ENCODE assay signal across 21 cellular contexts in genomic region chr14:50381823-50382287, GRCh38. TPM values are rescaled to one million over a fixed set of nuclear protein-coding genes. Genes with fewer than 3 reads are reported as not detected.
DNase-seq lines count a peak whose midpoint lies in the region; ATAC-seq, FAIRE-seq and TF ChIP-seq lines count a peak whose summit lies in the region.
"Had no signal": no experiment of that assay in that cellular context is flagged by ENCODE, and none has a peak within 500 bp of the region (broad histone marks: within the 10 kb centered on the region; RNA-seq: fewer than 3 reads in every experiment).

No MANE protein-coding gene starts in this region.

- H3K4me3 ChIP-seq in kidney (ENCODE audit: low read length in 2 of 2) (no peak overlapping the region), HepG2 (replicated peaks in 1 of 3; ENCODE audit: insufficient read depth in 1 of 3, low read depth in 2 of 3, low read length in 3 of 3) (no peak overlapping the region)
- H3K4me3 ChIP-seq: BLaER1, GM23338, SJSA1 had no signal

- H3K79me2 ChIP-seq in HepG2 (ENCODE audit: insufficient read depth, low read length) = no peaks in the 10 kb centered on the region

- H3K4me1 ChIP-seq in kidney (ENCODE audit: control insufficient read depth in 1 of 2, insufficient read depth in 1 of 2, low read depth in 1 of 2, low read length in 2 of 2) = peaks cover 15 to 16% of the 10 kb centered on the region in 2 donors
- peaks cover 17% of the 10 kb centered on the region for H3K4me1 ChIP-seq in HepG2 (ENCODE audit: insufficient read depth, low read length)
- H3K4me1 ChIP-seq: BLaER1, Peyer's patch, SJSA1 had no signal

- H3K36me3 ChIP-seq in kidney (ENCODE audit: control insufficient read depth in 1 of 2, insufficient read depth in 2 of 2, low read length in 2 of 2) = peaks cover 0 to 7% of the 10 kb centered on the region in 2 donors
- H3K36me3 ChIP-seq in HepG2 (replicated peaks in 1 of 2; ENCODE audit: control insufficient read depth in 1 of 2, insufficient read depth in 2 of 2, low read length in 2 of 2) = no peaks in the 10 kb centered on the region
- H3K36me3 ChIP-seq: BLaER1, Peyer's patch, SJSA1 had no signal

- no peak for TF ChIP-seq POLR2A in HepG2 (IDR thresholded peaks at IDR 0.05; ENCODE audit: insufficient read depth in 1 of 2, low read depth in 2 of 2, low read length in 2 of 2)

- H3K9ac ChIP-seq in kidney (ENCODE audit: low read length in 2 of 2) (no peak overlapping the region), HepG2 (ENCODE audit: insufficient read depth, low read depth, low read length) (no peak overlapping the region)
- H3K9ac ChIP-seq: BLaER1 had no signal

- peak; percentile 78 for ATAC-seq in HepG2
- ATAC-seq in GM21529 (IDR thresholded peaks at IDR 0.05; ENCODE audit: unreplicated experiment) = no peak
- ATAC-seq in GM19023 (IDR thresholded peaks at IDR 0.05; ENCODE audit: unreplicated experiment) = no peak
- no peak for ATAC-seq in GM21619 (IDR thresholded peaks at IDR 0.05; ENCODE audit: unreplicated experiment)
- ATAC-seq: CD8-positive, alpha-beta T cell; GM23338 had no signal

- POLR2A ChIA-PET in HepG2 (lab: Yijun Ruan, JAX) = no interaction called here

- TF ChIP-seq CTCF in kidney (IDR thresholded peaks at IDR 0.05; ENCODE audit: borderline replicate concordance, extremely low read depth, insufficient read depth) (no peak), HepG2 (CRISPR knock-in tag; IDR thresholded peaks at IDR 0.05) (no peak)

- WGBS in HepG2 (ENCODE audit: low lambda C conversion rate) = 27% methylated on average over 14 of the region's 14 CpGs

- no peaks in the 10 kb centered on the region for H3K27me3 ChIP-seq in HepG2 (ENCODE audit: control insufficient read depth in 1 of 2, insufficient read depth in 2 of 2, low read length in 2 of 2)
- H3K27me3 ChIP-seq: BLaER1, Peyer's patch, SJSA1 had no signal

- H3K4me2 ChIP-seq in HepG2 (ENCODE audit: low read depth, low read length) = peak overlapping the region; percentile 25
- H3K4me2 ChIP-seq: BLaER1, GM23338 had no signal

- no peak for TF ChIP-seq RAD21 in HepG2 (CRISPR knock-in tag; IDR thresholded peaks at IDR 0.05)

- peak; percentile 83 for FAIRE-seq in kidney (lab: Jason Lieb, UNC)
- peak; percentile 82 for FAIRE-seq in HepG2 (lab: Jason Lieb, UNC)
- FAIRE-seq: A204.1, D721Med had no signal

- in situ Hi-C loops in Caki2 (cut with HindIII; ENCODE audit: low pct_unique_long_range_greater_than_20kb, low sequenced_read_pairs) = no loop called here
- in situ Hi-C loops in HepG2 (cut with HindIII; ENCODE audit: extremely low pct_ligation_motif_present, low pct_unique_long_range_greater_than_20kb) = no loop called here

- DNase-seq in Caki2 (ENCODE audit: low read depth) = peak; percentile 87
- DNase-seq in kidney = no peak
- DNase-seq in HepG2 (ENCODE audit: low spot score) = peak; percentile 68
- peak; percentile 96 for DNase-seq in renal cortical epithelial cell (ENCODE audit: low read depth)
- DNase-seq in HUDEP-2 (lab: John Stamatoyannopoulos, UW; ENCODE audit: unreplicated experiment in 76 of 76) = no peak
- DNase-seq: CD8-positive, alpha-beta T cell; DND-41; HCEC 1CT; KBM-7; NCI-H1105 treated with DMSO at 0.1 percent for 48 hours; NCI-H1694; NCI-H2081 treated with DMSO at 0.1 percent for 48 hours; Peyer's patch had no signal

- intact Hi-C loops in kidney (cut with DNase I) (no loop called here), HepG2 (cut with micrococcal nuclease; ENCODE audit: unreplicated experiment) (no loop called here)

- peak overlapping the region; percentile 37 to 78 for H3K27ac ChIP-seq in kidney (ENCODE audit: low read depth in 2 of 2, low read length in 2 of 2)
- no peak overlapping the region for H3K27ac ChIP-seq in HepG2 (ENCODE audit: extremely low read length, insufficient read depth, low read length)
- H3K27ac ChIP-seq: BLaER1, SJSA1 had no signal

- BruUV-seq in HepG2 (replicated peaks; lab: Mats Ljungman, UMichigan) = no TSS peak

- H3K9me3 ChIP-seq in kidney (ENCODE audit: control insufficient read depth in 1 of 2, low read length in 2 of 2) (no peaks in the 10 kb centered on the region), HepG2 (ENCODE audit: low read length) (no peaks in the 10 kb centered on the region)
- H3K9me3 ChIP-seq: BLaER1, Peyer's patch, SJSA1 had no signal

- no peaks in the 10 kb centered on the region for H4K20me1 ChIP-seq in HepG2 (ENCODE audit: insufficient read depth, low read length)
- H4K20me1 ChIP-seq: BLaER1 had no signal

- CTCF ChIA-PET in HepG2 (lab: Yijun Ruan, JAX; ENCODE audit: low intra/inter-chr PET ratio, low total read pairs) = no interaction called here

- TF ChIP-seq EP300 in HepG2 (IDR thresholded peaks at IDR 0.05; ENCODE audit: low read depth in 2 of 2, low read length in 2 of 2) = no peak
- no peak for TF ChIP-seq EP300 in HepG2 (CRISPR knock-in tag; IDR thresholded peaks at IDR 0.05; ENCODE audit: borderline replicate concordance)

- H2AFZ ChIP-seq in HepG2 (ENCODE audit: low read length) = no peak overlapping the region
- H2AFZ ChIP-seq: GM23338 had no signal

TF ChIP-seq in HepG2, 621 proteins besides CTCF, POLR2A, EP300 and RAD21 (continues in another document):
- TF ChIP-seq ZNF484 (CRISPR knock-in tag; IDR thresholded peaks at IDR 0.05; ENCODE audit: borderline replicate concordance, low read depth) = no peak
- peak; percentile 55; the same call in 1 of the 2 replicates for TF ChIP-seq HDAC1 (CRISPR knock-in tag; IDR thresholded peaks at IDR 0.05)
- TF ChIP-seq, protein P1, sequence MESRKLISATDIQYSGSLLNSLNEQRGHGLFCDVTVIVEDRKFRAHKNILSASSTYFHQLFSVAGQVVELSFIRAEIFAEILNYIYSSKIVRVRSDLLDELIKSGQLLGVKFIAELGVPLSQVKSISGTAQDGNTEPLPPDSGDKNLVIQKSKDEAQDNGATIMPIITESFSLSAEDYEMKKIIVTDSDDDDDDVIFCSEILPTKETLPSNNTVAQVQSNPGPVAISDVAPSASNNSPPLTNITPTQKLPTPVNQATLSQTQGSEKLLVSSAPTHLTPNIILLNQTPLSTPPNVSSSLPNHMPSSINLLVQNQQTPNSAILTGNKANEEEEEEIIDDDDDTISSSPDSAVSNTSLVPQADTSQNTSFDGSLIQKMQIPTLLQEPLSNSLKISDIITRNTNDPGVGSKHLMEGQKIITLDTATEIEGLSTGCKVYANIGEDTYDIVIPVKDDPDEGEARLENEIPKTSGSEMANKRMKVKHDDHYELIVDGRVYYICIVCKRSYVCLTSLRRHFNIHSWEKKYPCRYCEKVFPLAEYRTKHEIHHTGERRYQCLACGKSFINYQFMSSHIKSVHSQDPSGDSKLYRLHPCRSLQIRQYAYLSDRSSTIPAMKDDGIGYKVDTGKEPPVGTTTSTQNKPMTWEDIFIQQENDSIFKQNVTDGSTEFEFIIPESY (CRISPR knock-in tag; IDR thresholded peaks at IDR 0.05) = peak; percentile 93
- no peak for TF ChIP-seq FOXM1 (CRISPR knock-in tag; IDR thresholded peaks at IDR 0.05)
- TF ChIP-seq PTBP1 (IDR thresholded peaks at IDR 0.05; ENCODE audit: low read depth, low read length, poor library complexity, severe bottlenecking) = no peak
- no peak for TF ChIP-seq SETDB1 (CRISPR knock-in tag; IDR thresholded peaks at IDR 0.05; ENCODE audit: borderline replicate concordance)
- TF ChIP-seq IRX3 (CRISPR knock-in tag; IDR thresholded peaks at IDR 0.05; ENCODE audit: borderline replicate concordance, low read depth) = no peak
- no peak for TF ChIP-seq SIX1 (CRISPR knock-in tag; IDR thresholded peaks at IDR 0.05; ENCODE audit: borderline replicate concordance)
- TF ChIP-seq SALL2 (CRISPR knock-in tag; IDR thresholded peaks at IDR 0.05) = no peak
- no peak for TF ChIP-seq LCORL (IDR thresholded peaks at IDR 0.05)
- TF ChIP-seq LCORL (CRISPR knock-in tag; IDR thresholded peaks at IDR 0.05) = no peak

RNA-seq across cellular contexts. Expression of gene CDKL1, which starts 14.8 kb away (rescaled TPM):
- total RNA-seq in Caki2 (2014; rRNA removed; shearing (Covaris generic); ENCODE audit: low replicate concordance) = 86.2 and 123 TPM in 2 replicates
- total RNA-seq in kidney (60.0 TPM), HepG2 (2016; rRNA removed; fragmentation: Illumina TruSeq; extraction: Trizol) (5.1 and 7.9 TPM in 2 replicates), renal cortical epithelial cell (24.5 and 40.3 TPM in 2 replicates)
- polyA plus RNA-seq in kidney (ENCODE audit: insufficient read depth, low read depth, low replicate concordance) (17.9 TPM), HepG2 (2011; rRNA removed) (0.30 and 4.4 TPM in 2 replicates)
- total RNA-seq in HepG2 (2016; cell fraction: cytosol; rRNA removed; fragmentation: Illumina TruSeq; extraction: Trizol; ENCODE audit: low read depth) = 1.4 and 3.0 TPM in 2 replicates
- 4.2 and 9.4 TPM in 2 replicates for total RNA-seq in HepG2 (2016; cell fraction: insoluble cytoplasmic fraction; rRNA removed; fragmentation: Illumina TruSeq; extraction: Trizol)
- total RNA-seq in HepG2 (2016; cell fraction: membrane; rRNA removed; fragmentation: Illumina TruSeq; extraction: Trizol) = 2.3 and 3.1 TPM in 2 replicates
- total RNA-seq in HepG2 (2016; cell fraction: nucleus; rRNA removed; fragmentation: Illumina TruSeq; extraction: Trizol) = 1.9 and 6.9 TPM in 2 replicates
- polyA plus RNA-seq in HepG2 (2011; cell fraction: cytosol; rRNA removed) = 0.33 and 1.1 TPM in 2 replicates
- polyA plus RNA-seq in HepG2 (2011; cell fraction: nucleus; rRNA removed) = 0.57 and 0.66 TPM in 2 replicates
- polyA plus RNA-seq in HepG2 (2012) = 0.33 and 0.63 TPM in 2 replicates
- polyA plus RNA-seq in HepG2 (2016; cell fraction: cytosol; fragmentation: Illumina TruSeq; extraction: Trizol; ENCODE audit: low read depth) = 0.33 and 1.4 TPM in 2 replicates
- polyA plus RNA-seq in HepG2 (2016; cell fraction: insoluble cytoplasmic fraction; fragmentation: Illumina TruSeq; extraction: Trizol; ENCODE audit: low read depth) = 7.0 and 9.1 TPM in 2 replicates
- 0.94 and 1.4 TPM in 2 replicates for polyA plus RNA-seq in HepG2 (2016; cell fraction: membrane; fragmentation: Illumina TruSeq; extraction: Trizol; ENCODE audit: low read depth)
- polyA plus RNA-seq in HepG2 (2016; cell fraction: nucleus; fragmentation: Illumina TruSeq; extraction: Trizol; ENCODE audit: insufficient read depth, low read depth) = 1.9 and 2.0 TPM in 2 replicates
- 1.7 and 2.9 TPM in 2 replicates for polyA minus RNA-seq in HepG2 (2011; rRNA and poly(A)+ RNA removed; ENCODE audit: low replicate concordance)
- 0.79 and 2.7 TPM in 2 replicates for polyA minus RNA-seq in HepG2 (2011; cell fraction: cytosol; rRNA and poly(A)+ RNA removed)
- polyA minus RNA-seq in HepG2 (2011; cell fraction: nucleus; rRNA and poly(A)+ RNA removed) = 0.99 and 1.2 TPM in 2 replicates

Comparison
In these comparisons a context has a peak if more than half of its experiments do, and no peak if none do; other contexts are left out.
1. DNase-seq: peak in Caki2 (single experiment), HepG2 (single experiment) and renal cortical epithelial cell (single experiment); none in kidney (single experiment) and HUDEP-2 (0 of 76).